4 cellular contexts compared by ENCODE assay signal in genomic region chr4:5566991-5567390, GRCh38.
"Had no signal": no experiment of that assay in that cellular context is flagged by ENCODE, and none has a peak within 500 bp of the region (broad histone marks: within the 10 kb centered on the region; RNA-seq: fewer than 3 reads in every experiment).

No MANE protein-coding gene starts in this region.

- H2AFZ ChIP-seq: GM23338 had no signal

- H3K27ac Mint-ChIP-seq: GM23338 had no signal

- DNase-seq: H9, HCEC 1CT, IMR-90 had no signal

- H3K4me3 Mint-ChIP-seq: GM23338, H9 had no signal

- H3K4me2 ChIP-seq: GM23338 had no signal

- H3K9me3 Mint-ChIP-seq: GM23338, H9 had no signal

- ATAC-seq: GM23338 had no signal

- H3K4me3 ChIP-seq: GM23338 had no signal
